In the genomic region with DNA sequence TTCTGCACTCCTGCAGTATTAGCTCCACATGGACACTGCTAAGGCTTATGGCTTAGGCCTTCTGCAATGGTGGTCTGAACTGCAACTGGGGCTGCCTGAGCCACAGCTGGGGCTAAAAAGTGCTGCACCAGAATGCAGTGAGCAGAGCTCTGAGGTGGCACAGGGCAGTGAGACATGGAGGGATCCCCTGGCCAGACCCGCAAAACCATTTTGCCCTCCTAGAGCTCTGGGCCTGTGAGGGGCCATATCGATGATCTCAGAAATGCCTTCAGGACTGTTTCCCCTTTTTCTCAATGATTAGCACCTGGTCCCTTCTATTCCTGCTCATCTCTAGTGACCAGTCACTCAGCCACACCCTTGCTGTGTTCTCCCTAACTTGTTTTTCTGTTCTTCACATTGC, we compare ENCODE assay signal across 6 cellular contexts.
"Had no signal": no experiment of that assay in that cellular context is flagged by ENCODE, and none has a peak within 500 bp of the region (broad histone marks: within the 10 kb centered on the region; RNA-seq: fewer than 3 reads in every experiment).

No MANE protein-coding gene starts in this region.

- H3K4me3 ChIP-seq: K562 had no signal

- H3K4me1 Mint-ChIP-seq: IgD-negative memory B cell had no signal

- H3K27ac Mint-ChIP-seq: IgD-negative memory B cell had no signal

- H3K27me3 Mint-ChIP-seq: IgD-negative memory B cell had no signal

- H3K27ac ChIP-seq: HL-60 had no signal

- DNase-seq: IMR-90, KBM-7, KG1 had no signal

- H3K36me3 Mint-ChIP-seq: IgD-negative memory B cell had no signal
